ENCODE assay signal across 1 cellular context in genomic region chr17:81667754-81668153, GRCh38.
TF ChIP-seq lines count a peak whose summit lies in the region.

No MANE protein-coding gene starts in this region.

TF ChIP-seq in GM23338, 12 proteins besides CTCF, POLR2A, EP300 and RAD21 (continued from another document):
- TF ChIP-seq REST (IDR thresholded peaks at IDR 0.05; ENCODE audit: unreplicated experiment) (no peak), ZNF462 (CRISPR knock-in tag; IDR thresholded peaks at IDR 0.05) (no peak)
